In the genomic region with DNA sequence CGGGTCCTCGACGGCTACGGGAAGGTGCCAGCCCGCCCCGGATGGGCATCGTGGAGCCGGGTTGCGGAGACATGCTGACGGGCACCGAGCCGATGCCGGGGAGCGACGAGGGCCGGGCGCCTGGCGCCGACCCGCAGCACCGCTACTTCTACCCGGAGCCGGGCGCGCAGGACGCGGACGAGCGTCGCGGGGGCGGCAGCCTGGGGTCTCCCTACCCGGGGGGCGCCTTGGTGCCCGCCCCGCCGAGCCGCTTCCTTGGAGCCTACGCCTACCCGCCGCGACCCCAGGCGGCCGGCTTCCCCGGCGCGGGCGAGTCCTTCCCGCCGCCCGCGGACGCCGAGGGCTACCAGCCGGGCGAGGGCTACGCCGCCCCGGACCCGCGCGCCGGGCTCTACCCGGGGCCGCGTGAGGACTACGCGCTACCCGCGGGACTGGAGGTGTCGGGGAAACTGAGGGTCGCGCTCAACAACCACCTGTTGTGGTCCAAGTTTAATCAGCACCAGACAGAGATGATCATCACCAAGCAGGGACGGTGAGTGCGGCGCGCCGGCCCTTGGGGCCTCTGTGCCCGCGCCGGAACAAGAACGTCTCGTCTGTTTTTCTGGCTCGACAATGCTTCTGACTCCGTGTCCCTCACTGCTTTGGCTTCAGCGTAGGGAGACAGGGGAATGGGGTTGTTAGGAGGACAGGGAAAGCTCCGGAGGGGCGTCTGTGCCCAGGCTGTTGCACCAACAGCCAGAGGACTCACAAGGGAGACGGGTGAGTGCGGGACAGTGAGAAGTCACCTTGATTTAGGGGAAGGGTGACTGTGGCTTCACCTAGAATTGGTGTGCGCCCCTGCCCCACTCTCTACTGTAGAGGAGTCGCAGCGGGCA, we compare ENCODE assay signal across 8 cellular contexts. TPM values are rescaled to one million over a fixed set of nuclear protein-coding genes. Genes with fewer than 3 reads are reported as not detected.
DNase-seq lines count a peak whose midpoint lies in the region; ATAC-seq, FAIRE-seq and TF ChIP-seq lines count a peak whose summit lies in the region.

No MANE protein-coding gene starts in this region.

- H2BK5ac ChIP-seq in H1 (ENCODE audit: low read depth, low read length) = no peak overlapping the region

- no peak for TF ChIP-seq POLR2A in H1 (IDR thresholded peaks at IDR 0.05; ENCODE audit: control extremely low read depth in 1 of 2, low read depth in 2 of 2, low read length in 2 of 2)

- no peak for FAIRE-seq in H1 (lab: Jason Lieb, UNC)

- H3K9me3 ChIP-seq in NT2/D1 (ENCODE audit: insufficient read depth, low read length) (no peaks in the 10 kb centered on the region), H1 (ENCODE audit: insufficient read depth in 2 of 2, low read depth in 1 of 2, low read length in 1 of 2) (no peaks in the 10 kb centered on the region), neuron (ENCODE audit: low read length) (no peaks in the 10 kb centered on the region)

- peaks cover 0 to 2% of the 10 kb centered on the region in 2 experiments for H4K20me1 ChIP-seq in H1 (replicated peaks in 1 of 2; ENCODE audit: control insufficient read depth in 1 of 2, insufficient read depth in 2 of 2, low read length in 2 of 2)

- H3K4ac ChIP-seq in H1 (replicated peaks; ENCODE audit: insufficient read length, low read depth, low read length) = no peak overlapping the region

- no peak overlapping the region for H2BK120ac ChIP-seq in H1 (replicated peaks; ENCODE audit: low read depth, low read length)

- H3K18ac ChIP-seq in H1 (ENCODE audit: extremely low read depth, low read length) = no peak overlapping the region

- peak overlapping the region; percentile 70 to 85 for H3K4me2 ChIP-seq in H1 (ENCODE audit: insufficient read depth in 1 of 2, low read depth in 2 of 2, low read length in 2 of 2)

- peak overlapping the region; percentile 59 for H3K4me3 ChIP-seq in NT2/D1 (ENCODE audit: insufficient read length, low read depth)
- H3K4me3 ChIP-seq in H1 (ENCODE audit: extremely low read depth in 1 of 4, insufficient read depth in 2 of 4, low read depth in 3 of 4, low read length in 4 of 4) = peak overlapping the region; percentile 28 to 57 (median 40)
- peak overlapping the region; percentile 25 for H3K4me3 ChIP-seq in neuron (ENCODE audit: low read length)

- H3K79me2 ChIP-seq in H1 (ENCODE audit: control insufficient read depth in 1 of 2, insufficient read depth in 2 of 2, low read length in 2 of 2) = no peaks in the 10 kb centered on the region

- peak overlapping the region; percentile 97 for H3K23ac ChIP-seq in H1 (ENCODE audit: insufficient read length)

- H3K36me3 ChIP-seq in NT2/D1 (ENCODE audit: insufficient read depth, insufficient read length, low read length) (no peaks in the 10 kb centered on the region), H1 (ENCODE audit: control insufficient read depth in 2 of 4, insufficient read depth in 4 of 4, low read length in 3 of 4) (peaks cover 0 to 4% (median 0%) of the 10 kb centered on the region in 4 experiments; a peak in 1 of 8 replicates), neuron (ENCODE audit: insufficient read depth, low read length) (no peaks in the 10 kb centered on the region)

- TF ChIP-seq RAD21 in H1 (IDR thresholded peaks at IDR 0.05 in 1 of 2, conservative IDR thresholded peaks at IDR 0.05 in 1 of 2; ENCODE audit: low read depth in 2 of 2, low read length in 2 of 2) = no peak

- H3K56ac ChIP-seq in H1 (replicated peaks; ENCODE audit: insufficient read length, low read depth, low read length) = peak overlapping the region; percentile 46

- peaks cover 71% of the 10 kb centered on the region for H3K27me3 ChIP-seq in NT2/D1 (ENCODE audit: insufficient read depth, insufficient read length)
- peaks cover 28 to 58% (median 50%) of the 10 kb centered on the region in 4 experiments for H3K27me3 ChIP-seq in H1 (replicated peaks in 1 of 4; ENCODE audit: control insufficient read depth in 3 of 4, extremely low read depth in 1 of 4, insufficient read depth in 3 of 4, low read length in 3 of 4)
- H3K27me3 ChIP-seq in neuron (ENCODE audit: insufficient read depth, low read length) = peaks cover 69% of the 10 kb centered on the region

- peaks cover 9% of the 10 kb centered on the region for H3K23me2 ChIP-seq in H1 (ENCODE audit: low read depth, low read length)

- H4K8ac ChIP-seq in H1 (ENCODE audit: extremely low read depth, insufficient read depth, low read length) = no peak overlapping the region; the same call in 1 of the 2 replicates

- H2AFZ ChIP-seq in H1 (ENCODE audit: low read length) = 0 out of 2 replicates have a peak overlapping the region, but pooled peaks have one; percentile 6
- peak overlapping the region; percentile 34 for H2AFZ ChIP-seq in neuron (ENCODE audit: low read depth, low read length)

- CTCF ChIA-PET in H1 (lab: Charles Lee; ENCODE audit: partially characterized antibody) (interaction anchor here (0.7 to 24.7 kb wide), 11 partner anchors 8 to 97 kb away, joined by 3 to 441 read pairs (median 5); partner anchors contain the start of gene TBKBP1), HEK293T (lab: Yijun Ruan, JAX) (interaction anchor here (1.0 to 2.6 kb wide), 5 partner anchors 8 to 36 kb away, joined by 4 to 10 read pairs (median 5); no protein-coding TSS in a partner anchor)

- no peak overlapping the region for H2BK15ac ChIP-seq in H1 (ENCODE audit: low read length)

- H3K79me1 ChIP-seq in H1 (ENCODE audit: low read depth, low read length) = no peaks in the 10 kb centered on the region

- peak; percentile 22 for ATAC-seq in GM21737 (IDR thresholded peaks at IDR 0.05; ENCODE audit: unreplicated experiment)

- peaks cover 7% of the 10 kb centered on the region for H3K4me1 ChIP-seq in NT2/D1 (ENCODE audit: insufficient read depth, insufficient read length)
- peaks cover 0 to 3% (median 1%) of the 10 kb centered on the region in 4 experiments; a peak in 2 of 7 replicates for H3K4me1 ChIP-seq in H1 (replicated peaks in 1 of 4; ENCODE audit: control insufficient read depth in 3 of 4, insufficient read depth in 4 of 4, low read length in 3 of 4)
- peaks cover 4% of the 10 kb centered on the region for H3K4me1 ChIP-seq in neuron (ENCODE audit: insufficient read depth, low read length)

- no peak overlapping the region for H3K14ac ChIP-seq in H1 (ENCODE audit: insufficient read length)

- POLR2A ChIA-PET in H1 (lab: Charles Lee; ENCODE audit: partially characterized antibody) = interaction anchor here (0.7 to 1.4 kb wide), 4 partner anchors 36 to 45 kb away, joined by 3 to 4 read pairs (median 3); no protein-coding TSS in a partner anchor
- POLR2A ChIA-PET in HEK293T (lab: Yijun Ruan, JAX) = interaction anchor here (1.6 kb wide), 1 partner anchor 84 kb away, joined by 10 read pairs; the partner anchor contains the start of gene KPNB1

- 11% methylated on average over 26 of the region's 93 CpGs; no CpG with 5 or more reads in 1 of the 2 experiments for WGBS in H1 (ENCODE audit: extremely low coverage in 1 of 2, insufficient coverage in 1 of 2, insufficient read length in 1 of 2, insufficient replicate concordance in 2 of 2, low coverage in 1 of 2, low lambda C conversion rate in 2 of 2, missing lambda C conversion rate in 1 of 2), 2 experiments

- H2AK5ac ChIP-seq in H1 (ENCODE audit: low read depth, low read length) = no peak overlapping the region

- no peak for TF ChIP-seq EP300 in H1 (IDR thresholded peaks at IDR 0.05; ENCODE audit: borderline replicate concordance in 1 of 2, low read depth in 2 of 2, low read length in 2 of 2)

- no peak overlapping the region for H2BK20ac ChIP-seq in H1 (ENCODE audit: low read length)

- no peak overlapping the region for H2BK12ac ChIP-seq in H1 (ENCODE audit: low read depth, low read length)

- no peak for TF ChIP-seq CTCF in H1 (IDR thresholded peaks at IDR 0.05; ENCODE audit: control extremely low read depth in 1 of 3, insufficient read depth in 1 of 3, low read depth in 1 of 3, low read length in 3 of 3)

- H4K91ac ChIP-seq in H1 (replicated peaks; ENCODE audit: insufficient read length, low read length) = no peak overlapping the region

- H3K9ac ChIP-seq in NT2/D1 (ENCODE audit: insufficient read length, low read depth) (peak overlapping the region; percentile 74), H1 (replicated peaks in 1 of 4; ENCODE audit: extremely low read depth in 1 of 4, low read depth in 3 of 4, low read length in 3 of 4) (no peak overlapping the region; a peak in 1 of 7 replicates)

- H3K27ac ChIP-seq in H1 (ENCODE audit: low read depth, low read length) = no peak overlapping the region

- DNase-seq in ELF-1 (ENCODE audit: low read depth, low spot score) (peak; percentile 22), NT2/D1 (ENCODE audit: low read depth, low spot score) (no peak), H1 (ENCODE audit: low read depth in 1 of 2, low spot score in 2 of 2) (no peak), AG08396 (ENCODE audit: low spot score) (no peak), HEK293T (ENCODE audit: extremely low spot score) (no peak), NCI-H774 (lab: John Stamatoyannopoulos, UW) (no peak)

- H4K5ac ChIP-seq in H1 (ENCODE audit: insufficient read length, low read depth, low read length) = no peak overlapping the region

TF ChIP-seq in H1, 55 proteins besides CTCF, POLR2A, EP300 and RAD21 (continues in another document):
- TF ChIP-seq KDM4A (IDR thresholded peaks at IDR 0.05; ENCODE audit: low read depth, low read length, severe bottlenecking) = peak; percentile 52

TF ChIP-seq in HEK293T, 16 proteins besides CTCF, POLR2A, EP300 and RAD21 (continues in another document):
- TF ChIP-seq FOXM1 (IDR thresholded peaks at IDR 0.05; ENCODE audit: borderline replicate concordance) = no peak
- TF ChIP-seq L3MBTL2 (conservative IDR thresholded peaks at IDR 0.05) = no peak
- TF ChIP-seq CTBP1 (IDR thresholded peaks at IDR 0.05; ENCODE audit: borderline replicate concordance) = no peak
- TF ChIP-seq TARDBP (IDR thresholded peaks at IDR 0.05) = no peak

RNA-seq across cellular contexts. Expression of gene TBX21, which starts 0.6 kb away (rescaled TPM):
- not detected in 2 replicates for total RNA-seq in H1 (2021; fragmentation: NEBNext Ultra II Directional; extraction: Animal tissue kit (Norgen Biotek cat#: 25700))
- polyA plus RNA-seq in H1 (2011; rRNA removed) = 0.05 TPM in 1 of 2 replicates, not detected in the other
- 0.04 TPM for polyA plus RNA-seq in H1 (2011; cell fraction: cytosol; rRNA removed)
- polyA plus RNA-seq in H1 (2011; cell fraction: nucleus; rRNA removed) = not detected
- polyA plus RNA-seq in H1 (2012, experiment 1 of 2) = not detected in 4 replicates
- polyA plus RNA-seq in H1 (2012, experiment 2 of 2) = not detected
- 0.02 TPM for polyA plus RNA-seq in H1 (2013, experiment 1 of 2)
- 0.02 TPM for polyA plus RNA-seq in H1 (2013, experiment 2 of 2)
- polyA minus RNA-seq in H1 (2011; rRNA and poly(A)+ RNA removed) = 0.05 TPM in 1 of 2 replicates, not detected in the other
- polyA minus RNA-seq in H1 (2011; cell fraction: cytosol; rRNA and poly(A)+ RNA removed) = not detected
- polyA minus RNA-seq in H1 (2011; cell fraction: nucleus; rRNA and poly(A)+ RNA removed) = not detected

RNA-seq across cellular contexts. Expression of gene TBKBP1, which starts 39.7 kb away (rescaled TPM):
- 15.1 and 16.7 TPM in 2 replicates for total RNA-seq in H1 (2021; fragmentation: NEBNext Ultra II Directional; extraction: Animal tissue kit (Norgen Biotek cat#: 25700))
- 6.3 and 9.3 TPM in 2 replicates for polyA plus RNA-seq in H1 (2011; rRNA removed)
- polyA plus RNA-seq in H1 (2011; cell fraction: cytosol; rRNA removed) = 8.4 TPM
- 20.6 TPM for polyA plus RNA-seq in H1 (2011; cell fraction: nucleus; rRNA removed)
- 17.1 to 26.1 TPM (median 23.5 TPM) in 4 replicates for polyA plus RNA-seq in H1 (2012, experiment 1 of 2)
- 21.5 TPM for polyA plus RNA-seq in H1 (2012, experiment 2 of 2)
- polyA plus RNA-seq in H1 (2013, experiment 1 of 2) = 6.6 TPM
- 7.1 TPM for polyA plus RNA-seq in H1 (2013, experiment 2 of 2)
- 5.1 and 6.0 TPM in 2 replicates for polyA minus RNA-seq in H1 (2011; rRNA and poly(A)+ RNA removed)
- polyA minus RNA-seq in H1 (2011; cell fraction: cytosol; rRNA and poly(A)+ RNA removed) = 11.2 TPM
- 7.2 TPM for polyA minus RNA-seq in H1 (2011; cell fraction: nucleus; rRNA and poly(A)+ RNA removed)
